1 cellular context compared by ENCODE assay signal in the genomic region with DNA sequence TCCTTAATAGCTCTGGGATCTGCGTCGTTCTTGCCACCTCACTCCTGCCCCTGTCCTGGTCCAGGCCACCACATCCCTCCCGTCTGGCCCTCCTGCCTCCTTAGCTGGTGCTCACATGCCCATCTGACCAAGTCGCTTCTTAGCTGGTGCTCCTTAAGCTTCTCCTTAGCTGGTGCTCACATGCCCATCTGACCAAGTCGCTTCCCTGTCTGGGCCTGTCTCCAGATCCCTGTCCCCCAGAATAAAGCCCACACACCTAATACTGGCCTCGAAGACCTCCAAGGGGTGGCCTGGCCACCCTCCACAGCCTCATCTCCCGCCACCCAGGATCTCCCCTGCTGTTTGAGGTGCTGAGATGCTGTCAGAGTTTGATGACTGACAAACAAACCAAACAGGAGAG.
TF ChIP-seq lines count a peak whose summit lies in the region.

No MANE protein-coding gene starts in this region.

TF ChIP-seq in H1, 55 proteins besides CTCF, POLR2A, EP300 and RAD21:
- TF ChIP-seq CHD2 (IDR thresholded peaks at IDR 0.05; ENCODE audit: low read length) (no peak), PHF8 (conservative IDR thresholded peaks at IDR 0.05; ENCODE audit: low read depth, low read length) (no peak)
